In genomic region chr3:101675709-101676218, GRCh38 we compare ENCODE assay signal across 8 cellular contexts. TPM values are rescaled to one million over a fixed set of nuclear protein-coding genes. Genes with fewer than 3 reads are reported as not detected.
DNase-seq lines count a peak whose midpoint lies in the region; ATAC-seq and TF ChIP-seq lines count a peak whose summit lies in the region.

No MANE protein-coding gene starts in this region.

- peaks cover 10% of the 10 kb centered on the region for H3K36me3 ChIP-seq in CD8-positive, alpha-beta T cell (ENCODE audit: insufficient read depth, low read length)
- H3K36me3 ChIP-seq in RWPE2 (ENCODE audit: low read depth) (peaks cover 39% of the 10 kb centered on the region), ovary (no peaks in the 10 kb centered on the region)

- H3K4me1 Mint-ChIP-seq in CD8-positive, alpha-beta T cell (ENCODE audit: low read depth) = peaks cover 53% of the 10 kb centered on the region

- TF ChIP-seq POLR2A in ovary (IDR thresholded peaks at IDR 0.05) = no peak

- H3K27me3 ChIP-seq in CD8-positive, alpha-beta T cell (ENCODE audit: insufficient read depth, low read length) = no peaks in the 10 kb centered on the region
- no peaks in the 10 kb centered on the region for H3K27me3 ChIP-seq in RWPE2 (ENCODE audit: insufficient read depth, poor library complexity, severe bottlenecking)
- no peaks in the 10 kb centered on the region for H3K27me3 ChIP-seq in ovary

- H3K27ac Mint-ChIP-seq in CD8-positive, alpha-beta T cell = peak overlapping the region; percentile 98

- no peaks in the 10 kb centered on the region for H3K27me3 Mint-ChIP-seq in CD8-positive, alpha-beta T cell (ENCODE audit: low read depth)

- WGBS in ovary, 3 donors = 2 to 5% (median 3%) methylated on average over 27 of the region's 27 CpGs

- peaks cover 26% of the 10 kb centered on the region for H3K4me1 ChIP-seq in CD8-positive, alpha-beta T cell (ENCODE audit: insufficient read depth, low read length)
- peaks cover 14% of the 10 kb centered on the region for H3K4me1 ChIP-seq in RWPE2 (ENCODE audit: insufficient read depth, poor library complexity, severe bottlenecking)
- H3K4me1 ChIP-seq in ovary (ENCODE audit: insufficient read depth) = peaks cover 10% of the 10 kb centered on the region

- peak overlapping the region; percentile 97 for H3K27ac ChIP-seq in CD8-positive, alpha-beta T cell (ENCODE audit: low read depth, low read length)
- H3K27ac ChIP-seq in RWPE2 (ENCODE audit: poor library complexity, severe bottlenecking) (peak overlapping the region; percentile 84), ovary (peak overlapping the region; percentile 89 to 96)

- peak in 1 of 7 experiments; percentile 42 for DNase-seq in CD8-positive, alpha-beta T cell
- DNase-seq in RWPE2 (ENCODE audit: low spot score) (no peak), fibroblast of mammary gland (ENCODE audit: low read depth) (no peak), ovary (peak; percentile 44 to 78 (median 76)), dedifferentiated amniotic fluid mesenchymal stem cell (ENCODE audit: extremely low spot score) (no peak)

- H3K4me3 ChIP-seq in CD8-positive, alpha-beta T cell (ENCODE audit: low read depth, low read length) = peak overlapping the region; percentile 90
- H3K4me3 ChIP-seq in RWPE2 (ENCODE audit: severe bottlenecking) (peak overlapping the region; percentile 89), fibroblast of mammary gland (ENCODE audit: control insufficient read depth, low read depth, low read length) (peak overlapping the region; percentile 79), ovary (peak overlapping the region; percentile 83)

- POLR2A ChIA-PET in CD8-positive, alpha-beta T cell (lab: Charles Lee) = interaction anchor here (0.8 to 3.8 kb wide), 15 partner anchors 10 to 966 kb away, joined by 3 to 73 read pairs (median 4); partner anchors contain the start of genes CEP97, NFKBIZ, NXPE3 and PCNP

- H3K4me3 Mint-ChIP-seq in CD8-positive, alpha-beta T cell = peak overlapping the region; percentile 95

- CTCF ChIA-PET in CD8-positive, alpha-beta T cell (lab: Charles Lee) = interaction anchor here (0.6 to 2.9 kb wide), 7 partner anchors 10 to 743 kb away, joined by 3 to 17 read pairs (median 4); partner anchors contain the start of genes PCNP and RPL24

- intact Hi-C loops in CD8-positive, alpha-beta T cell (cut with DNase I, micrococcal nuclease) = loop anchor here (1.0 to 2.0 kb wide), 7 partner anchors 31 to 175 kb away; partner anchors contain the start of genes CEP97 (in 1 of the 2), NXPE3 (in 1 of the 2), PCNP (in 1 of the 2) and SENP7 (in 1 of the 2)
- intact Hi-C loops in ovary (cut with DNase I) = loop anchor here in 1 of 4 donors (10.0 kb wide), 1 partner anchor 101 kb away; the partner anchor contains the start of gene PCNP

- no peaks in the 10 kb centered on the region for H3K9me3 Mint-ChIP-seq in CD8-positive, alpha-beta T cell

- no peak for TF ChIP-seq EP300 in ovary (IDR thresholded peaks at IDR 0.05)

- no peaks in the 10 kb centered on the region for H3K9me3 ChIP-seq in CD8-positive, alpha-beta T cell (ENCODE audit: low read length)
- H3K9me3 ChIP-seq in RWPE2 (ENCODE audit: severe bottlenecking) = no peaks in the 10 kb centered on the region
- no peaks in the 10 kb centered on the region for H3K9me3 ChIP-seq in ovary

- TF ChIP-seq CTCF in CD8-positive, alpha-beta T cell (IDR thresholded peaks at IDR 0.05) = no peak
- no peak for TF ChIP-seq CTCF in RWPE2 (IDR thresholded peaks at IDR 0.05; ENCODE audit: poor library complexity, severe bottlenecking)
- no peak for TF ChIP-seq CTCF in fibroblast of mammary gland (conservative IDR thresholded peaks at IDR 0.05; ENCODE audit: control insufficient read depth, insufficient read depth, low read depth, low read length)
- no peak for TF ChIP-seq CTCF in ovary (IDR thresholded peaks at IDR 0.05)

- H3K36me3 Mint-ChIP-seq in CD8-positive, alpha-beta T cell = peaks cover 57% of the 10 kb centered on the region

- no peak for ATAC-seq in CD8-positive, alpha-beta T cell
- ATAC-seq in RWPE2 (ENCODE audit: low read depth) (no peak), HG02571 (IDR thresholded peaks at IDR 0.05; ENCODE audit: unreplicated experiment) (no peak), GM18861 (IDR thresholded peaks at IDR 0.05; ENCODE audit: unreplicated experiment) (no peak), HG02798 (IDR thresholded peaks at IDR 0.05; ENCODE audit: poor library complexity, unreplicated experiment) (no peak)

RNA-seq across cellular contexts. Expression of gene ZBTB11, which starts 1.2 kb away (rescaled TPM):
- 10 to 100 TPM; 69.6 to 75.2 TPM for total RNA-seq in CD8-positive, alpha-beta T cell
- total RNA-seq in ovary = 10 to 100 TPM; 15.1 to 24.7 (median 19.3) TPM
- polyA plus RNA-seq in ovary = 10 to 100 TPM in 1 of 2 donors, 1 to 10 TPM in 1; 7.6 to 10.7 TPM

RNA-seq across cellular contexts. Expression of gene RPL24, which starts 10.8 kb away (rescaled TPM):
- total RNA-seq in CD8-positive, alpha-beta T cell = 1,000 to 10,000 TPM; 1,584 to 1,674 TPM
- 1,000 to 10,000 TPM; 1,843 to 5,887 (median 2,506) TPM for total RNA-seq in ovary
- 1,000 to 10,000 TPM; 2,953 to 4,596 TPM for polyA plus RNA-seq in ovary

RNA-seq across cellular contexts. Expression of gene CEP97, which starts 48.6 kb away (rescaled TPM):
- 1 to 10 TPM; 3.4 to 5.3 TPM for total RNA-seq in CD8-positive, alpha-beta T cell
- total RNA-seq in ovary = 10 to 100 TPM in 1 of 7 donors, 1 to 10 TPM in 6; 7.5 to 11.1 (median 8.3) TPM
- 1 to 10 TPM; 2.4 to 3.9 TPM for polyA plus RNA-seq in ovary

Comparison
In these comparisons a context has a peak if more than half of its experiments do, and no peak if none do; other contexts are left out.
1. DNase-seq: peak in ovary (5 of 5); none in RWPE2 (single experiment), fibroblast of mammary gland (single experiment) and dedifferentiated amniotic fluid mesenchymal stem cell (single experiment).
2. Peak in every context shown above with its lines, with median percentiles within 50 percentile points of each other: H3K27ac ChIP-seq and H3K4me3 ChIP-seq.